In genomic region chr10:97081621-97082235, GRCh38 we compare ENCODE assay signal across 8 cellular contexts.
DNase-seq lines count a peak whose midpoint lies in the region; ATAC-seq and TF ChIP-seq lines count a peak whose summit lies in the region.

No MANE protein-coding gene starts in this region.

- H3K4me1 Mint-ChIP-seq in activated CD4-positive, alpha-beta T cell treated with anti-CD3 and anti-CD28 coated beads, Interleukin-2, amount 10 ng/mL, durations not matched to agents 7 days and 5 days = no peaks in the 10 kb centered on the region

- CTCF ChIA-PET in activated CD4-positive, alpha-beta T cell treated with anti-CD3 and anti-CD28 coated beads, Interleukin-2, amount 10 ng/mL, durations not matched to agents 7 days and 5 days (lab: Charles Lee) = interaction anchor here (1.0 to 2.9 kb wide), 14 partner anchors 8 to 153 kb away, joined by 3 to 17 read pairs (median 4); no protein-coding TSS in a partner anchor

- TF ChIP-seq CTCF in LNCaP clone FGC (IDR thresholded peaks at IDR 0.05; ENCODE audit: control insufficient read depth, extremely low read depth, insufficient read depth) = peak; percentile 90
- TF ChIP-seq CTCF in upper lobe of right lung (IDR thresholded peaks at IDR 0.05) = peak; percentile 54

- peak; percentile 80 for ATAC-seq in upper lobe of right lung

- no peak overlapping the region for H3K27ac ChIP-seq in upper lobe of right lung

- in situ Hi-C loops in G401 (cut with HindIII; ENCODE audit: low sequenced_read_pairs) = no loop called here

- H3K27me3 Mint-ChIP-seq in activated CD4-positive, alpha-beta T cell treated with anti-CD3 and anti-CD28 coated beads, Interleukin-2, amount 10 ng/mL, durations not matched to agents 7 days and 5 days = peaks cover 10% of the 10 kb centered on the region

- no peaks in the 10 kb centered on the region for H3K9me3 ChIP-seq in upper lobe of right lung

- H3K27me3 ChIP-seq in upper lobe of right lung = peaks cover 16% of the 10 kb centered on the region

- no peaks in the 10 kb centered on the region for H3K36me3 ChIP-seq in upper lobe of right lung

- POLR2A ChIA-PET in activated CD4-positive, alpha-beta T cell treated with anti-CD3 and anti-CD28 coated beads, Interleukin-2, amount 10 ng/mL, durations not matched to agents 7 days and 5 days (lab: Charles Lee) = no interaction called here

- DNase-seq in G401 (ENCODE audit: low spot score) (peak; percentile 44), LNCaP clone FGC (ENCODE audit: low read depth) (peak; percentile 19), ecto neural progenitor cell (ENCODE audit: low spot score) (peak; percentile 88), mucosa of gallbladder (ENCODE audit: low spot score) (peak; percentile 49), upper lobe of right lung (peak; percentile 74), NCI-H524 (lab: John Stamatoyannopoulos, UW) (no peak), NCI-H1930 (lab: John Stamatoyannopoulos, UW) (no peak)
- DNase-seq in activated CD4-positive, alpha-beta T cell treated with anti-CD3 and anti-CD28 coated beads, Interleukin-2, amount 10 ng/mL, durations not matched to agents 7 days and 5 days = peak; percentile 66

- H3K27ac Mint-ChIP-seq in activated CD4-positive, alpha-beta T cell treated with anti-CD3 and anti-CD28 coated beads, Interleukin-2, amount 10 ng/mL, durations not matched to agents 7 days and 5 days = no peak overlapping the region

- H3K4me3 ChIP-seq in LNCaP clone FGC (ENCODE audit: low read depth, low read length) = no peak overlapping the region
- no peak overlapping the region for H3K4me3 ChIP-seq in upper lobe of right lung

- no peaks in the 10 kb centered on the region for H3K9me3 Mint-ChIP-seq in activated CD4-positive, alpha-beta T cell treated with anti-CD3 and anti-CD28 coated beads, Interleukin-2, amount 10 ng/mL, durations not matched to agents 7 days and 5 days

- no peaks in the 10 kb centered on the region for H3K36me3 Mint-ChIP-seq in activated CD4-positive, alpha-beta T cell treated with anti-CD3 and anti-CD28 coated beads, Interleukin-2, amount 10 ng/mL, durations not matched to agents 7 days and 5 days (ENCODE audit: low read depth)

- no peaks in the 10 kb centered on the region for H3K4me1 ChIP-seq in upper lobe of right lung

- no peak overlapping the region for H3K4me3 Mint-ChIP-seq in activated CD4-positive, alpha-beta T cell treated with anti-CD3 and anti-CD28 coated beads, Interleukin-2, amount 10 ng/mL, durations not matched to agents 7 days and 5 days

- intact Hi-C loops in upper lobe of right lung (cut with DNase I) = no loop called here

Comparison
In these comparisons a context has a peak if more than half of its experiments do, and no peak if none do; other contexts are left out.
1. DNase-seq: peak in G401 (single experiment), LNCaP clone FGC (single experiment), activated CD4-positive, alpha-beta T cell treated with anti-CD3 and anti-CD28 coated beads, Interleukin-2, amount 10 ng/mL, durations not matched to agents 7 days and 5 days (single experiment), ecto neural progenitor cell (single experiment), mucosa of gallbladder (single experiment) and upper lobe of right lung (single experiment); none in NCI-H524 (0 of 2) and NCI-H1930 (0 of 2).